Comparison of ENCODE assay signal across 9 cellular contexts in genomic region chr9:69036319-69036718, GRCh38. TPM values are rescaled to one million over a fixed set of nuclear protein-coding genes. Genes with fewer than 3 reads are reported as not detected.
A peak's percentile ranks its signal among the peaks of the same experiment; 100 is the strongest.
DNase-seq lines count a peak whose midpoint lies in the region; ATAC-seq and TF ChIP-seq lines count a peak whose summit lies in the region.
"Had no signal": no experiment of that assay in that cellular context is flagged by ENCODE, and none has a peak within 500 bp of the region (broad histone marks: within the 10 kb centered on the region; RNA-seq: fewer than 3 reads in every experiment).

No MANE protein-coding gene starts in this region.

- CTCF ChIA-PET in CD8-positive, alpha-beta T cell (lab: Charles Lee), result interaction anchor here (1.1 to 2.7 kb wide), 11 partner anchors 8 to 385 kb away, joined by 3 to 14 read pairs (median 5); no protein-coding TSS in a partner anchor
- CTCF ChIA-PET in MCF 10A (lab: Yijun Ruan, JAX), result interaction anchor here (0.6 to 4.8 kb wide), 23 partner anchors 8 to 846 kb away, joined by 3 to 51 read pairs (median 4); no protein-coding TSS in a partner anchor

- ATAC-seq in CD8-positive, alpha-beta T cell, result peak; percentile 14
- ATAC-seq in GM21576 (IDR thresholded peaks at IDR 0.05; ENCODE audit: unreplicated experiment), result peak; percentile 26

- DNase-seq in CD8-positive, alpha-beta T cell, result peak in 2 of 7 experiments; percentile 26 to 52
- DNase-seq in NT2/D1 (ENCODE audit: low read depth, low spot score) (no peak), MCF 10A (ENCODE audit: unreplicated experiment) (peak; percentile 41), ecto neural progenitor cell (ENCODE audit: low spot score) (no peak), germinal center (ENCODE audit: low spot score) (no peak)

- H3K4me3 Mint-ChIP-seq in CD8-positive, alpha-beta T cell, result peak overlapping the region; percentile 97
- peak overlapping the region; percentile 94 for H3K4me3 Mint-ChIP-seq in MCF 10A (ENCODE audit: unreplicated experiment)

- H3K27me3 Mint-ChIP-seq in CD8-positive, alpha-beta T cell (ENCODE audit: low read depth), result no peaks in the 10 kb centered on the region
- H3K27me3 Mint-ChIP-seq in MCF 10A (ENCODE audit: insufficient read depth, unreplicated experiment), result no peaks in the 10 kb centered on the region

- under 1% methylated on average over 14 of the region's 14 CpGs for WGBS in liver

- H3K4me1 Mint-ChIP-seq in CD8-positive, alpha-beta T cell (ENCODE audit: low read depth), result peaks cover 26% of the 10 kb centered on the region
- peaks cover 6% of the 10 kb centered on the region for H3K4me1 Mint-ChIP-seq in MCF 10A (ENCODE audit: insufficient read depth, unreplicated experiment)

- H3K9ac ChIP-seq in NT2/D1 (ENCODE audit: insufficient read length, low read depth) (peak overlapping the region; percentile 86), liver (ENCODE audit: low read depth in 1 of 2, low read length in 2 of 2) (peak overlapping the region; percentile 78 to 85), subcutaneous abdominal adipose tissue (ENCODE audit: low read length in 5 of 5) (peak overlapping the region; percentile 79 to 93 (median 90))

- TSS peak; percentile 62 for BruUV-seq in MCF 10A (replicated peaks; lab: Mats Ljungman, UMichigan)

- no peaks in the 10 kb centered on the region for H3K36me3 ChIP-seq in CD8-positive, alpha-beta T cell (ENCODE audit: insufficient read depth, low read length)
- peaks cover 13% of the 10 kb centered on the region for H3K36me3 ChIP-seq in NT2/D1 (ENCODE audit: insufficient read depth, insufficient read length, low read length)
- H3K36me3 ChIP-seq in liver (ENCODE audit: control insufficient read depth in 4 of 4, insufficient read depth in 3 of 4, low read depth in 1 of 4, low read length in 3 of 4), result no peaks in the 10 kb centered on the region
- H3K36me3 ChIP-seq in subcutaneous abdominal adipose tissue (ENCODE audit: control insufficient read depth in 5 of 5, insufficient read depth in 5 of 5, low read length in 5 of 5), result no peaks in the 10 kb centered on the region

- peak overlapping the region; percentile 92 for H3K27ac Mint-ChIP-seq in CD8-positive, alpha-beta T cell
- H3K27ac Mint-ChIP-seq in MCF 10A (ENCODE audit: low read depth, unreplicated experiment), result peak overlapping the region; percentile 92

- no peaks in the 10 kb centered on the region for H3K27me3 ChIP-seq in CD8-positive, alpha-beta T cell (ENCODE audit: insufficient read depth, low read length)
- H3K27me3 ChIP-seq in NT2/D1 (ENCODE audit: insufficient read depth, insufficient read length) (no peaks in the 10 kb centered on the region), liver (ENCODE audit: control insufficient read depth in 4 of 4, insufficient read depth in 4 of 4, low read length in 3 of 4) (no peaks in the 10 kb centered on the region), subcutaneous abdominal adipose tissue (ENCODE audit: control insufficient read depth in 5 of 5, insufficient read depth in 4 of 5, low read length in 5 of 5) (no peaks in the 10 kb centered on the region)

- peaks cover 10% of the 10 kb centered on the region for H3K4me1 ChIP-seq in CD8-positive, alpha-beta T cell (ENCODE audit: insufficient read depth, low read length)
- peaks cover 3% of the 10 kb centered on the region for H3K4me1 ChIP-seq in NT2/D1 (ENCODE audit: insufficient read depth, insufficient read length)
- peaks cover 2 to 20% (median 7%) of the 10 kb centered on the region in 4 donors for H3K4me1 ChIP-seq in liver (ENCODE audit: control insufficient read depth in 4 of 4, insufficient read depth in 4 of 4, low read length in 3 of 4)
- peaks cover 4 to 16% (median 14%) of the 10 kb centered on the region in 5 donors for H3K4me1 ChIP-seq in subcutaneous abdominal adipose tissue (ENCODE audit: control insufficient read depth in 5 of 5, insufficient read depth in 5 of 5, low read length in 5 of 5)

- TF ChIP-seq CTCF in CD8-positive, alpha-beta T cell (IDR thresholded peaks at IDR 0.05), result no peak
- no peak for TF ChIP-seq CTCF in MCF 10A (IDR thresholded peaks at IDR 0.05; ENCODE audit: unreplicated experiment)
- TF ChIP-seq CTCF in liver (IDR thresholded peaks at IDR 0.05; ENCODE audit: low read depth, low read length, missing input control), result no peak

- H3K4me3 ChIP-seq in CD8-positive, alpha-beta T cell (ENCODE audit: low read depth, low read length), result peak overlapping the region; percentile 51
- H3K4me3 ChIP-seq in NT2/D1 (ENCODE audit: insufficient read length, low read depth) (peak overlapping the region; percentile 90), liver (ENCODE audit: low read depth in 1 of 3, low read length in 3 of 3) (peak overlapping the region; percentile 79 to 95 (median 93)), subcutaneous abdominal adipose tissue (ENCODE audit: low read depth in 1 of 5, low read length in 5 of 5) (peak overlapping the region; percentile 90 to 98 (median 91))

- peak overlapping the region; percentile 35 for H3K27ac ChIP-seq in CD8-positive, alpha-beta T cell (ENCODE audit: low read depth, low read length)
- H3K27ac ChIP-seq in liver (ENCODE audit: low read depth in 1 of 2, low read length in 2 of 2) (peak overlapping the region; percentile 82 to 93), subcutaneous abdominal adipose tissue (ENCODE audit: low read depth, low read length) (peak overlapping the region; percentile 86)

- no peaks in the 10 kb centered on the region for H3K9me3 Mint-ChIP-seq in CD8-positive, alpha-beta T cell
- H3K9me3 Mint-ChIP-seq in MCF 10A (ENCODE audit: unreplicated experiment), result no peaks in the 10 kb centered on the region

- peaks cover 12% of the 10 kb centered on the region for H3K36me3 Mint-ChIP-seq in CD8-positive, alpha-beta T cell
- no peaks in the 10 kb centered on the region for H3K36me3 Mint-ChIP-seq in MCF 10A (ENCODE audit: insufficient read depth, unreplicated experiment)

- intact Hi-C loops in CD8-positive, alpha-beta T cell (cut with DNase I, micrococcal nuclease), result loop anchor here (1.0 to 5.0 kb wide), 4 partner anchors 156 to 721 kb away; no protein-coding TSS in a partner anchor
- intact Hi-C loops in MCF 10A (cut with micrococcal nuclease), result no loop called here

- POLR2A ChIA-PET in CD8-positive, alpha-beta T cell (lab: Charles Lee), result interaction anchor here (1.4 to 2.1 kb wide), 3 partner anchors 10 to 16 kb away, joined by 3 to 8 read pairs (median 4); no protein-coding TSS in a partner anchor
- POLR2A ChIA-PET in MCF 10A (lab: Yijun Ruan, JAX), result interaction anchor here (0.7 to 2.2 kb wide), 10 partner anchors 32 to 298 kb away, joined by 3 to 11 read pairs (median 5); no protein-coding TSS in a partner anchor

- TF ChIP-seq RAD21 in liver (IDR thresholded peaks at IDR 0.05), result no peak

- no peaks in the 10 kb centered on the region for H3K9me3 ChIP-seq in CD8-positive, alpha-beta T cell (ENCODE audit: low read length)
- no peaks in the 10 kb centered on the region for H3K9me3 ChIP-seq in NT2/D1 (ENCODE audit: insufficient read depth, low read length)
- no peaks in the 10 kb centered on the region for H3K9me3 ChIP-seq in liver (ENCODE audit: control insufficient read depth in 4 of 4, low read length in 3 of 4)
- no peaks in the 10 kb centered on the region for H3K9me3 ChIP-seq in subcutaneous abdominal adipose tissue (ENCODE audit: control insufficient read depth in 5 of 5, low read length in 5 of 5)

TF ChIP-seq in liver, 16 proteins besides CTCF, POLR2A, EP300 and RAD21:
- TF ChIP-seq TAF1 (conservative IDR thresholded peaks at IDR 0.05) (no peak), JUND (IDR thresholded peaks at IDR 0.05) (no peak), YY1 (IDR thresholded peaks at IDR 0.05) (peak; percentile 39), RXRA (IDR thresholded peaks at IDR 0.05) (peak in 1 of 2 donors; percentile 13)

RNA-seq across cellular contexts. Expression of gene FXN, which starts 0.8 kb away (rescaled TPM):
- 10 to 100 TPM in 1 of 2 experiments, 1 to 10 TPM in 1; 9.7 to 13.1 TPM for total RNA-seq in CD8-positive, alpha-beta T cell
- total RNA-seq in MCF 10A (2022) (18.4 and 31.6 TPM in 2 replicates), liver (10 to 100 TPM in 1 of 2 donors, 1 to 10 TPM in 1; 4.7 to 17.2 TPM)
- 10 to 100 TPM; 30.5 to 41.7 TPM for polyA plus RNA-seq in liver

RNA-seq across cellular contexts. Expression of gene PRKACG, which starts 22.4 kb away (rescaled TPM):
- not detected for total RNA-seq in CD8-positive, alpha-beta T cell
- total RNA-seq in MCF 10A (2022) (not detected in 2 replicates), liver (not detected)
- polyA plus RNA-seq in liver, result not detected
- total RNA-seq: LHCN-M2 had no signal

Comparison
In these comparisons a context has a peak if more than half of its experiments do, and no peak if none do; other contexts are left out.
1. H3K27ac ChIP-seq: peak in every context shown above with its lines; median percentile 88 in liver; 86 in subcutaneous abdominal adipose tissue; 35 in CD8-positive, alpha-beta T cell.